In the genomic region with DNA sequence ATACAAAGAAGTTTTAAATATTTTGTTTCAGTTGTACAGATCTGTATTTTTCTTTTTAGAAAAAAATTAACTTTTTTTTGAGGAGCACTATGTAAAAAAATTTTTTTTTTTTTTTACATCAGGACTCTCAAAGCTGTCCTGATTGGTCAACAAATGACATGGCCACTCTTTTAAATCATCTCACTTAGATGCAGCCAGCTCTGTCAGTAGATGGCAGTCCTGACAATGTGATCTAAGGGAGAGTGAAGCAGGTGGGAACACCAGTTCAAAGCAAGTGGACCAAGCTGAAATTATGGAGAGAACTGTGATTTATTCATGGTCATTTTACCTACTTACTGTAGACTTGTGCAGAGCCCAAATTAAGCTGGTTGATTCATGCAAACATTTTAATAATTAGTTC, we compare ENCODE assay signal across 9 cellular contexts.
DNase-seq lines count a peak whose midpoint lies in the region; ATAC-seq and TF ChIP-seq lines count a peak whose summit lies in the region.
"Had no signal": no experiment of that assay in that cellular context is flagged by ENCODE, and none has a peak within 500 bp of the region (broad histone marks: within the 10 kb centered on the region; RNA-seq: fewer than 3 reads in every experiment).

No MANE protein-coding gene starts in this region.

- ATAC-seq in GM18858 (IDR thresholded peaks at IDR 0.05; ENCODE audit: unreplicated experiment) (peak; percentile 88), HG03060 (IDR thresholded peaks at IDR 0.05; ENCODE audit: low read depth, unreplicated experiment) (peak; percentile 81), HG03571 (IDR thresholded peaks at IDR 0.05; ENCODE audit: unreplicated experiment) (no peak)

- H3K36me3 ChIP-seq in esophagus squamous epithelium = no peaks in the 10 kb centered on the region
- H3K36me3 ChIP-seq: SJSA1 had no signal

- H3K4me3 ChIP-seq in esophagus squamous epithelium = no peak overlapping the region
- H3K4me3 ChIP-seq: SJSA1 had no signal

- H3K27ac ChIP-seq in esophagus squamous epithelium = no peak overlapping the region
- H3K27ac ChIP-seq: SJSA1 had no signal

- DNase-seq in COR-L47 (lab: John Stamatoyannopoulos, UW) = peak; percentile 70
- peak; percentile 86 for DNase-seq in NCI-H69 (lab: John Stamatoyannopoulos, UW)
- peak; percentile 36 to 42 for DNase-seq in erythroblast (lab: John Stamatoyannopoulos, UW)
- peak; percentile 52 for DNase-seq in superior temporal gyrus (ENCODE audit: extremely low spot score)
- DNase-seq in esophagus squamous epithelium (lab: John Stamatoyannopoulos, UW) = no peak

- intact Hi-C loops in esophagus squamous epithelium (cut with DNase I) = no loop called here

- peak in 1 of 6 experiments; percentile 13 for TF ChIP-seq CTCF in esophagus squamous epithelium (IDR thresholded peaks at IDR 0.05)

- no peak for TF ChIP-seq POLR2A in erythroblast (IDR thresholded peaks at IDR 0.05; ENCODE audit: low read length)
- TF ChIP-seq POLR2A in esophagus squamous epithelium (IDR thresholded peaks at IDR 0.05) = no peak

- H3K27me3 ChIP-seq in esophagus squamous epithelium = no peaks in the 10 kb centered on the region

- H3K9me3 ChIP-seq in esophagus squamous epithelium = no peaks in the 10 kb centered on the region
- H3K9me3 ChIP-seq: SJSA1 had no signal

- H3K4me1 ChIP-seq in esophagus squamous epithelium = no peaks in the 10 kb centered on the region
- H3K4me1 ChIP-seq: SJSA1 had no signal
